ENCODE assay signal across 8 cellular contexts in the genomic region with DNA sequence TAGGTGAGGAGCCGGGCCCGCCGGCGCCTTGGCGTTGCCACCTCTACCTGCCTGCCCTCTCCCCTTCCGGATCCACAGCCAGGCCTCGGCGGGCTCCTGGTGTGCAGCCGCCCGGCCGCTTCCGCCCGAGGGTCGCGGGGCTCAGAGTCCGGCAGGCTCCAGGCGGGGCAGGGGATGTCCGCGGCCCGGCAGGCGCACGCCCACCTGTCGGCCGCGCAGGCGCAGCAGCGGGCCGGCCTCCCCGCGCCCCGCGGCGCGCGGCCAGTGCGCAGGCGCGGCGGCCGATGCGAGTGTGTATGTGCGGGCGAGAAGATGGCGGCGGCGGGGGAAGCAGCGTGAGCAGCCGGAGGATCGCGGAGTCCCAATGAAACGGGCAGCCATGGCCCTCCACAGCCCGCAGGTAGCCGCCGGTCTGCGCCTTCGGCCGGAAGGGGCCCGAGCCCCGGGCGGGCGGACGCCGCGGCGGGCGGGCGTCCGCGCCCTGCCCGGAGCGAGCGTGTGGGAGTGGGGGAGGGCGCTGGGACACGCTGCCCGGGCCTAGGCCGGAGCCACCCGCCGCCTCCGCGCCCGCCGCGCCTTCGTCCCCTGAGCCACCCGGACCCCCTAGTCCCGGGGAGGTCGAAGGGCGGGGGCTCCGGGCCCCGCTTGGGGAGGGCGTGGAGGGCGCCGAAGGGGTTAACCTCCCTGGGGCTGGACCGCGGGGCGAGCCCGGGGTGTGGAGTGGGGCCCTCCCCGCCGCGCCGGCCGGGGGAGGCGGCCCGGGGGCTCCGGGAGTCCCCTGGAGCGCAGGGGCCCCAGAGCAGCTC. TPM values are rescaled to one million over a fixed set of nuclear protein-coding genes. Genes with fewer than 3 reads are reported as not detected.
DNase-seq lines count a peak whose midpoint lies in the region; ATAC-seq and TF ChIP-seq lines count a peak whose summit lies in the region.

A gene with protein sequence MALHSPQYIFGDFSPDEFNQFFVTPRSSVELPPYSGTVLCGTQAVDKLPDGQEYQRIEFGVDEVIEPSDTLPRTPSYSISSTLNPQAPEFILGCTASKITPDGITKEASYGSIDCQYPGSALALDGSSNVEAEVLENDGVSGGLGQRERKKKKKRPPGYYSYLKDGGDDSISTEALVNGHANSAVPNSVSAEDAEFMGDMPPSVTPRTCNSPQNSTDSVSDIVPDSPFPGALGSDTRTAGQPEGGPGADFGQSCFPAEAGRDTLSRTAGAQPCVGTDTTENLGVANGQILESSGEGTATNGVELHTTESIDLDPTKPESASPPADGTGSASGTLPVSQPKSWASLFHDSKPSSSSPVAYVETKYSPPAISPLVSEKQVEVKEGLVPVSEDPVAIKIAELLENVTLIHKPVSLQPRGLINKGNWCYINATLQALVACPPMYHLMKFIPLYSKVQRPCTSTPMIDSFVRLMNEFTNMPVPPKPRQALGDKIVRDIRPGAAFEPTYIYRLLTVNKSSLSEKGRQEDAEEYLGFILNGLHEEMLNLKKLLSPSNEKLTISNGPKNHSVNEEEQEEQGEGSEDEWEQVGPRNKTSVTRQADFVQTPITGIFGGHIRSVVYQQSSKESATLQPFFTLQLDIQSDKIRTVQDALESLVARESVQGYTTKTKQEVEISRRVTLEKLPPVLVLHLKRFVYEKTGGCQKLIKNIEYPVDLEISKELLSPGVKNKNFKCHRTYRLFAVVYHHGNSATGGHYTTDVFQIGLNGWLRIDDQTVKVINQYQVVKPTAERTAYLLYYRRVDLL (plus strand): TSS at position 289 of the 806 bp plus-strand sequence. CDS start 91 bp downstream, at position 380.

- DNase-seq in DMS153 treated with DMSO at 0.1 percent for 48 hours (lab: John Stamatoyannopoulos, UW; ENCODE audit: unreplicated experiment) (peak; percentile 46), RWPE1 (ENCODE audit: low spot score) (peak; percentile 95), fibroblast of the conjunctiva (ENCODE audit: low read depth) (peak; percentile 53), nephron progenitor cell (peak; percentile 90)
- DNase-seq in Jurkat, Clone E6-1 (ENCODE audit: low read depth, low spot score) = peak; percentile 41
- peak; percentile 81 for DNase-seq in activated T-helper 2 cell treated with anti-CD3 and anti-CD28 coated beads, Interferon-gamma antibody, Interleukin-2, Interleukin-4, amounts not matched to agents 10 μg/mL and 5 μg/mL and 100 μg/mL, durations not matched to agents 14 hours and 24 hours and 36 hours (ENCODE audit: low spot score)

- H3K4me3 Mint-ChIP-seq in activated T-helper 2 cell treated with anti-CD3 and anti-CD28 coated beads, Interferon-gamma antibody, Interleukin-2, Interleukin-4, amounts not matched to agents 10 μg/mL and 5 μg/mL and 100 μg/mL, durations not matched to agents 14 hours and 24 hours and 36 hours (ENCODE audit: low read depth) = peak within 1 kb of the TSS; percentile 94
- H3K4me3 Mint-ChIP-seq in nephron progenitor cell = peak within 1 kb of the TSS; percentile 98
- H3K4me3 Mint-ChIP-seq in stimulated activated naive CD8-positive, alpha-beta T cell treated with anti-CD3 and anti-CD28 coated beads, Interleukin-15, Interleukin-2, amounts not matched to agents 100 ng/mL and 50 ng/mL, for 24 hours = peak within 1 kb of the TSS; percentile 98

- peaks cover 3% of the 10 kb centered on the region for H3K27me3 Mint-ChIP-seq in activated T-helper 2 cell treated with anti-CD3 and anti-CD28 coated beads, Interferon-gamma antibody, Interleukin-2, Interleukin-4, amounts not matched to agents 10 μg/mL and 5 μg/mL and 100 μg/mL, durations not matched to agents 14 hours and 24 hours and 36 hours (ENCODE audit: low read depth)
- no peaks in the 10 kb centered on the region for H3K27me3 Mint-ChIP-seq in nephron progenitor cell (ENCODE audit: low read depth, poor library complexity)
- no peaks in the 10 kb centered on the region for H3K27me3 Mint-ChIP-seq in stimulated activated naive CD8-positive, alpha-beta T cell treated with anti-CD3 and anti-CD28 coated beads, Interleukin-15, Interleukin-2, amounts not matched to agents 100 ng/mL and 50 ng/mL, for 24 hours

- H3K36me3 Mint-ChIP-seq in activated T-helper 2 cell treated with anti-CD3 and anti-CD28 coated beads, Interferon-gamma antibody, Interleukin-2, Interleukin-4, amounts not matched to agents 10 μg/mL and 5 μg/mL and 100 μg/mL, durations not matched to agents 14 hours and 24 hours and 36 hours (ENCODE audit: low read depth) = peaks cover 11% of the 10 kb centered on the region
- H3K36me3 Mint-ChIP-seq in nephron progenitor cell (ENCODE audit: low read depth) = peaks cover 23% of the 10 kb centered on the region
- peaks cover 26% of the 10 kb centered on the region for H3K36me3 Mint-ChIP-seq in stimulated activated naive CD8-positive, alpha-beta T cell treated with anti-CD3 and anti-CD28 coated beads, Interleukin-15, Interleukin-2, amounts not matched to agents 100 ng/mL and 50 ng/mL, for 24 hours (ENCODE audit: low read depth)

- H3K27ac ChIP-seq in RWPE1 = peak within 1 kb of the TSS; percentile 83

- intact Hi-C loops in activated T-helper 2 cell treated with anti-CD3 and anti-CD28 coated beads, Interferon-gamma antibody, Interleukin-2, Interleukin-4, amounts not matched to agents 10 μg/mL and 5 μg/mL and 100 μg/mL, durations not matched to agents 14 hours and 24 hours and 36 hours (cut with micrococcal nuclease) = loop anchor here (2.0 kb wide), 1 partner anchor 25 kb away; no protein-coding TSS in a partner anchor

- H3K27ac Mint-ChIP-seq in activated T-helper 2 cell treated with anti-CD3 and anti-CD28 coated beads, Interferon-gamma antibody, Interleukin-2, Interleukin-4, amounts not matched to agents 10 μg/mL and 5 μg/mL and 100 μg/mL, durations not matched to agents 14 hours and 24 hours and 36 hours = peak within 1 kb of the TSS; percentile 96
- H3K27ac Mint-ChIP-seq in nephron progenitor cell = peak within 1 kb of the TSS; percentile 97
- H3K27ac Mint-ChIP-seq in stimulated activated naive CD8-positive, alpha-beta T cell treated with anti-CD3 and anti-CD28 coated beads, Interleukin-15, Interleukin-2, amounts not matched to agents 100 ng/mL and 50 ng/mL, for 24 hours = peak within 1 kb of the TSS; percentile 95

- POLR2A ChIA-PET in RWPE1 (lab: Yijun Ruan, JAX; ENCODE audit: low non-redundant PET) = interaction anchor here (0.5 to 0.6 kb wide), 2 partner anchors 10 to 211 kb away, joined by 5 to 6 read pairs; no protein-coding TSS in a partner anchor

- H3K4me1 Mint-ChIP-seq in activated T-helper 2 cell treated with anti-CD3 and anti-CD28 coated beads, Interferon-gamma antibody, Interleukin-2, Interleukin-4, amounts not matched to agents 10 μg/mL and 5 μg/mL and 100 μg/mL, durations not matched to agents 14 hours and 24 hours and 36 hours (ENCODE audit: low read depth) = peaks cover 33% of the 10 kb centered on the region
- peaks cover 44% of the 10 kb centered on the region for H3K4me1 Mint-ChIP-seq in nephron progenitor cell
- peaks cover 45% of the 10 kb centered on the region for H3K4me1 Mint-ChIP-seq in stimulated activated naive CD8-positive, alpha-beta T cell treated with anti-CD3 and anti-CD28 coated beads, Interleukin-15, Interleukin-2, amounts not matched to agents 100 ng/mL and 50 ng/mL, for 24 hours (ENCODE audit: low read depth)

- H3K4me3 ChIP-seq in Jurkat, Clone E6-1 (ENCODE audit: low read length) = peak within 1 kb of the TSS; percentile 88

- TF ChIP-seq CTCF in RWPE1 (conservative IDR thresholded peaks at IDR 0.05; ENCODE audit: low read depth) = no peak
- no peak for TF ChIP-seq CTCF in nephron progenitor cell (IDR thresholded peaks at IDR 0.05)

- peak; percentile 69 for ATAC-seq in GM21528 (IDR thresholded peaks at IDR 0.05; ENCODE audit: low FRiP score, unreplicated experiment)

- H3K9me3 Mint-ChIP-seq in activated T-helper 2 cell treated with anti-CD3 and anti-CD28 coated beads, Interferon-gamma antibody, Interleukin-2, Interleukin-4, amounts not matched to agents 10 μg/mL and 5 μg/mL and 100 μg/mL, durations not matched to agents 14 hours and 24 hours and 36 hours = no peaks in the 10 kb centered on the region
- H3K9me3 Mint-ChIP-seq in nephron progenitor cell = peaks cover 12% of the 10 kb centered on the region
- H3K9me3 Mint-ChIP-seq in stimulated activated naive CD8-positive, alpha-beta T cell treated with anti-CD3 and anti-CD28 coated beads, Interleukin-15, Interleukin-2, amounts not matched to agents 100 ng/mL and 50 ng/mL, for 24 hours = no peaks in the 10 kb centered on the region

- CTCF ChIA-PET in RWPE1 (lab: Yijun Ruan, JAX) = interaction anchor here (0.5 kb wide), 2 partner anchors 116 to 267 kb away, joined by 3 read pairs; no protein-coding TSS in a partner anchor

RNA-seq across cellular contexts. Expression of the gene that starts here (rescaled TPM):
- 102 TPM for polyA plus RNA-seq in Jurkat, Clone E6-1 (2012; ENCODE audit: insufficient read depth, insufficient read length)
- total RNA-seq in activated T-helper 2 cell treated with anti-CD3 and anti-CD28 coated beads, Interferon-gamma antibody, Interleukin-2, Interleukin-4, amounts not matched to agents 10 μg/mL and 5 μg/mL and 100 μg/mL, durations not matched to agents 14 hours and 24 hours and 36 hours = 151 and 170 TPM in 2 replicates

Comparison
In these comparisons a context has a peak if more than half of its experiments do, and no peak if none do; other contexts are left out.
1. Peak in every context shown above with its lines: DNase-seq, ATAC-seq, H3K4me3 ChIP-seq and H3K27ac ChIP-seq.
2. DNase-seq: peak in every context shown above with its lines; median percentile 95 in RWPE1; 90 in nephron progenitor cell; 81 in activated T-helper 2 cell treated with anti-CD3 and anti-CD28 coated beads, Interferon-gamma antibody, Interleukin-2, Interleukin-4, amounts not matched to agents 10 μg/mL and 5 μg/mL and 100 μg/mL, durations not matched to agents 14 hours and 24 hours and 36 hours; 53 in fibroblast of the conjunctiva; 46 in DMS153 treated with DMSO at 0.1 percent for 48 hours; 41 in Jurkat, Clone E6-1.